Comparison of ENCODE assay signal across 2 cellular contexts in genomic region chr14:58746261-58746660, GRCh38.
TF ChIP-seq lines count a peak whose summit lies in the region.

No MANE protein-coding gene starts in this region.

TF ChIP-seq in A549, 52 proteins besides CTCF, POLR2A, EP300 and RAD21 (continued from another document):
- TF ChIP-seq HMGXB4 (CRISPR knock-in tag; IDR thresholded peaks at IDR 0.05; ENCODE audit: borderline replicate concordance) (no peak), HOXB5 (CRISPR knock-in tag; IDR thresholded peaks at IDR 0.05) (peak; percentile 29; the same call in 1 of the 2 replicates), BHLHE40 (IDR thresholded peaks at IDR 0.05; ENCODE audit: low read depth, low read length) (no peak), CHD4 (IDR thresholded peaks at IDR 0.05; ENCODE audit: borderline replicate concordance) (no peak), CEBPB (IDR thresholded peaks at IDR 0.05) (peak; percentile 85 to 92), ZFP36 (IDR thresholded peaks at IDR 0.05; ENCODE audit: borderline replicate concordance, partially characterized antibody) (no peak), FOSL2 (IDR thresholded peaks at IDR 0.05) (peak; percentile 79), FOSL2 (CRISPR knock-in tag; IDR thresholded peaks at IDR 0.05) (peak; percentile 74), ZC3H11A (IDR thresholded peaks at IDR 0.05) (no peak), GATA3 (IDR thresholded peaks at IDR 0.05; ENCODE audit: borderline replicate concordance) (peak; percentile 63; the same call in 1 of the 2 replicates), FOSB (CRISPR knock-in tag; IDR thresholded peaks at IDR 0.05) (no peak), ESRRA (IDR thresholded peaks at IDR 0.05; ENCODE audit: borderline replicate concordance, low read length) (no peak)

TF ChIP-seq in GM23338, 12 proteins besides CTCF, POLR2A, EP300 and RAD21 (continued from another document):
- TF ChIP-seq REST (IDR thresholded peaks at IDR 0.05; ENCODE audit: unreplicated experiment): no peak
- TF ChIP-seq STAT1 (IDR thresholded peaks at IDR 0.05; ENCODE audit: unreplicated experiment): no peak
- no peak for TF ChIP-seq POLR2AphosphoS5 (IDR thresholded peaks at IDR 0.05; ENCODE audit: low read depth)
- no peak for TF ChIP-seq ZNF462 (CRISPR knock-in tag; IDR thresholded peaks at IDR 0.05)
- no peak for TF ChIP-seq EZH2phosphoT487 (IDR thresholded peaks at IDR 0.05; ENCODE audit: unreplicated experiment)
- no peak for TF ChIP-seq CREB1 (CRISPR knock-in tag; IDR thresholded peaks at IDR 0.05; ENCODE audit: low read depth)
- TF ChIP-seq ZNF331 (CRISPR knock-in tag; IDR thresholded peaks at IDR 0.05; ENCODE audit: low read depth): no peak
- no peak for TF ChIP-seq JUNB (IDR thresholded peaks at IDR 0.05; ENCODE audit: unreplicated experiment)
